In genomic region chr3:198079771-198080520, GRCh38 we compare ENCODE assay signal across 8 cellular contexts.
DNase-seq lines count a peak whose midpoint lies in the region; ATAC-seq and TF ChIP-seq lines count a peak whose summit lies in the region.

No MANE protein-coding gene starts in this region.

- DNase-seq in EH (ENCODE audit: low read depth), result peak; percentile 19
- DNase-seq in T-helper 1 cell, result peak in 4 of 5 donors; percentile 8 to 12 (median 10)
- peak; percentile 17 for DNase-seq in central memory CD4-positive, alpha-beta T cell
- peak in 1 of 2 donors; percentile 86 for DNase-seq in left lung
- peak; percentile 3 for DNase-seq in stimulated activated CD8-positive, alpha-beta memory T cell treated with anti-CD3 and anti-CD28 coated beads, Interleukin-12 subunit alpha, Interleukin-12 subunit beta, amount 100 ng/mL, for 1 hour (ENCODE audit: low read depth)
- no peak for DNase-seq in amniotic stem cell (lab: John Stamatoyannopoulos, UW)
- DNase-seq in mucosa of gallbladder (ENCODE audit: low spot score), result no peak

- ATAC-seq in HG02885 (IDR thresholded peaks at IDR 0.05; ENCODE audit: poor library complexity, unreplicated experiment) (peak; percentile 28), left lung (peak; percentile 53)

- H3K9me3 ChIP-seq in left lung, result no peaks in the 10 kb centered on the region

- no peaks in the 10 kb centered on the region for H3K36me3 ChIP-seq in left lung

- TF ChIP-seq CTCF in left lung (IDR thresholded peaks at IDR 0.05), result no peak

- intact Hi-C loops in left lung (cut with DNase I), result no loop called here

- peak overlapping the region; percentile 19 to 27 for H3K4me3 ChIP-seq in left lung

- no peak overlapping the region for H3K27ac ChIP-seq in left lung

- peaks cover 80 to 92% of the 10 kb centered on the region in 2 donors for H3K27me3 ChIP-seq in left lung

- H3K4me1 ChIP-seq in left lung, result peaks cover 6 to 19% of the 10 kb centered on the region in 2 donors

Comparison
In these comparisons a context has a peak if more than half of its experiments do, and no peak if none do; other contexts are left out.
1. DNase-seq: peak in EH (single experiment), T-helper 1 cell (4 of 5), central memory CD4-positive, alpha-beta T cell (single experiment) and stimulated activated CD8-positive, alpha-beta memory T cell treated with anti-CD3 and anti-CD28 coated beads, Interleukin-12 subunit alpha, Interleukin-12 subunit beta, amount 100 ng/mL, for 1 hour (single experiment); none in amniotic stem cell (single experiment) and mucosa of gallbladder (single experiment).